Comparison of ENCODE assay signal across 9 cellular contexts in genomic region chr11:14422052-14422813, GRCh38.
DNase-seq lines count a peak whose midpoint lies in the region; ATAC-seq, FAIRE-seq and TF ChIP-seq lines count a peak whose summit lies in the region.
"Had no signal": no experiment of that assay in that cellular context is flagged by ENCODE, and none has a peak within 500 bp of the region (broad histone marks: within the 10 kb centered on the region; RNA-seq: fewer than 3 reads in every experiment).

No MANE protein-coding gene starts in this region.

- peak overlapping the region; percentile 71 for H3K4me2 ChIP-seq in astrocyte (ENCODE audit: low read length)

- FAIRE-seq in astrocyte (lab: Jason Lieb, UNC): peak; percentile 97
- FAIRE-seq: colon had no signal

- H3K9me3 ChIP-seq in Caco-2 (no peaks in the 10 kb centered on the region), astrocyte (ENCODE audit: insufficient read depth, low read depth, low read length) (no peaks in the 10 kb centered on the region), right cardiac atrium (ENCODE audit: control insufficient read depth, low read length) (no peaks in the 10 kb centered on the region)

- H3K27ac ChIP-seq in astrocyte (ENCODE audit: low read depth, low read length) (peak overlapping the region; percentile 79), right cardiac atrium (ENCODE audit: low read length) (peak overlapping the region; percentile 65)

- H4K20me1 ChIP-seq in astrocyte (ENCODE audit: insufficient read depth, low read length): no peaks in the 10 kb centered on the region

- BruUV-seq in Caco-2 (replicated peaks; lab: Mats Ljungman, UMichigan): no TSS peak

- H3K27me3 ChIP-seq in Caco-2 (replicated peaks; ENCODE audit: control insufficient read depth, insufficient read depth, low read length) (no peaks in the 10 kb centered on the region), astrocyte (ENCODE audit: insufficient read depth, low read length) (no peaks in the 10 kb centered on the region), right cardiac atrium (ENCODE audit: control insufficient read depth, insufficient read depth) (no peaks in the 10 kb centered on the region)

- no peaks in the 10 kb centered on the region for H3K27me3 Mint-ChIP-seq in Caco-2 (ENCODE audit: insufficient read depth, unreplicated experiment)
- H3K27me3 Mint-ChIP-seq in astrocyte (ENCODE audit: low read depth, unreplicated experiment): no peaks in the 10 kb centered on the region
- peaks cover 0 to 5% of the 10 kb centered on the region in 2 donors for H3K27me3 Mint-ChIP-seq in natural killer cell (ENCODE audit: low read depth in 2 of 2)

- H2AFZ ChIP-seq in astrocyte (ENCODE audit: low read depth, low read length): no peak overlapping the region

- intact Hi-C loops in Caco-2 (cut with micrococcal nuclease; ENCODE audit: unreplicated experiment) (no loop called here), right cardiac atrium (cut with DNase I) (no loop called here), natural killer cell (cut with micrococcal nuclease) (no loop called here)

- CTCF ChIA-PET in Caco-2 (lab: Charles Lee): interaction anchor here (0.6 to 1.0 kb wide), 2 partner anchors 122 to 263 kb away, joined by 3 to 4 read pairs; no protein-coding TSS in a partner anchor

- 16% methylated on average over 15 of the region's 15 CpGs for WGBS in right cardiac atrium

- H3K79me2 ChIP-seq in astrocyte (ENCODE audit: insufficient read depth, low read length): no peaks in the 10 kb centered on the region

- H3K36me3 ChIP-seq in Caco-2 (ENCODE audit: control insufficient read depth, insufficient read depth, low read length) (no peaks in the 10 kb centered on the region), astrocyte (ENCODE audit: insufficient read depth, low read length) (no peaks in the 10 kb centered on the region)

- H3K9ac ChIP-seq in astrocyte (ENCODE audit: low read length): peak overlapping the region; percentile 55

- H3K4me3 ChIP-seq in Caco-2 (ENCODE audit: low read depth, low read length) (no peak overlapping the region), astrocyte (ENCODE audit: insufficient read depth, low read depth, low read length) (no peak overlapping the region), right cardiac atrium (ENCODE audit: low read length) (no peak overlapping the region)

- H3K4me3 Mint-ChIP-seq in Caco-2 (ENCODE audit: unreplicated experiment) (no peak overlapping the region), astrocyte (ENCODE audit: unreplicated experiment) (no peak overlapping the region), natural killer cell (no peak overlapping the region)

- TF ChIP-seq CTCF in Caco-2 (IDR thresholded peaks at IDR 0.05; ENCODE audit: insufficient read depth in 1 of 2, low read depth in 1 of 2, low read length in 1 of 2, severe bottlenecking in 1 of 2, unreplicated experiment in 1 of 2) (no peak), astrocyte (IDR thresholded peaks at IDR 0.05; ENCODE audit: insufficient read depth, low read depth, low read length) (no peak), natural killer cell (IDR thresholded peaks at IDR 0.05) (no peak)

- H3K4me1 Mint-ChIP-seq in Caco-2 (ENCODE audit: low read depth, unreplicated experiment) (no peaks in the 10 kb centered on the region), astrocyte (ENCODE audit: low read depth, unreplicated experiment) (peaks cover 17% of the 10 kb centered on the region), natural killer cell (peaks cover 12 to 15% of the 10 kb centered on the region in 2 donors)

- POLR2A ChIA-PET in Caco-2 (lab: Charles Lee): no interaction called here

- no peaks in the 10 kb centered on the region for H3K9me3 Mint-ChIP-seq in Caco-2 (ENCODE audit: unreplicated experiment)
- H3K9me3 Mint-ChIP-seq in astrocyte (ENCODE audit: unreplicated experiment): no peaks in the 10 kb centered on the region
- no peaks in the 10 kb centered on the region for H3K9me3 Mint-ChIP-seq in natural killer cell

- peak; percentile 54 to 62 for DNase-seq in Caco-2
- peak; percentile 91 for DNase-seq in NCI-H1694 (lab: John Stamatoyannopoulos, UW)
- peak; percentile 99 for DNase-seq in astrocyte (ENCODE audit: low read depth)
- DNase-seq in right cardiac atrium: peak; percentile 91 to 95 (median 94)
- DNase-seq in retina: peak; percentile 82
- DNase-seq in natural killer cell: no peak

- ATAC-seq in right cardiac atrium: peak; percentile 99
- no peak for ATAC-seq in natural killer cell
- ATAC-seq in GM21390 (IDR thresholded peaks at IDR 0.05; ENCODE audit: unreplicated experiment): no peak
- ATAC-seq in HG02678 (IDR thresholded peaks at IDR 0.05; ENCODE audit: unreplicated experiment): no peak

- H3K4me1 ChIP-seq in Caco-2 (peaks cover 19% of the 10 kb centered on the region), astrocyte (ENCODE audit: insufficient read depth, low read length) (peaks cover 32% of the 10 kb centered on the region), right cardiac atrium (ENCODE audit: control insufficient read depth, insufficient read depth, low read length) (peaks cover 4% of the 10 kb centered on the region)

- H3K27ac Mint-ChIP-seq in Caco-2 (ENCODE audit: unreplicated experiment): no peak overlapping the region
- H3K27ac Mint-ChIP-seq in astrocyte (ENCODE audit: unreplicated experiment): no peak overlapping the region
- no peak overlapping the region for H3K27ac Mint-ChIP-seq in natural killer cell

- H3K36me3 Mint-ChIP-seq in Caco-2 (ENCODE audit: insufficient read depth, unreplicated experiment) (no peaks in the 10 kb centered on the region), astrocyte (ENCODE audit: low read depth, unreplicated experiment) (peaks cover 1% of the 10 kb centered on the region), natural killer cell (no peaks in the 10 kb centered on the region)

Comparison
In these comparisons a context has a peak if more than half of its experiments do, and no peak if none do; other contexts are left out.
1. ATAC-seq: peak in right cardiac atrium (2 of 2); none in natural killer cell (0 of 3), GM21390 (single experiment) and HG02678 (single experiment).